Comparison of ENCODE assay signal across 1 cellular context in the genomic region with DNA sequence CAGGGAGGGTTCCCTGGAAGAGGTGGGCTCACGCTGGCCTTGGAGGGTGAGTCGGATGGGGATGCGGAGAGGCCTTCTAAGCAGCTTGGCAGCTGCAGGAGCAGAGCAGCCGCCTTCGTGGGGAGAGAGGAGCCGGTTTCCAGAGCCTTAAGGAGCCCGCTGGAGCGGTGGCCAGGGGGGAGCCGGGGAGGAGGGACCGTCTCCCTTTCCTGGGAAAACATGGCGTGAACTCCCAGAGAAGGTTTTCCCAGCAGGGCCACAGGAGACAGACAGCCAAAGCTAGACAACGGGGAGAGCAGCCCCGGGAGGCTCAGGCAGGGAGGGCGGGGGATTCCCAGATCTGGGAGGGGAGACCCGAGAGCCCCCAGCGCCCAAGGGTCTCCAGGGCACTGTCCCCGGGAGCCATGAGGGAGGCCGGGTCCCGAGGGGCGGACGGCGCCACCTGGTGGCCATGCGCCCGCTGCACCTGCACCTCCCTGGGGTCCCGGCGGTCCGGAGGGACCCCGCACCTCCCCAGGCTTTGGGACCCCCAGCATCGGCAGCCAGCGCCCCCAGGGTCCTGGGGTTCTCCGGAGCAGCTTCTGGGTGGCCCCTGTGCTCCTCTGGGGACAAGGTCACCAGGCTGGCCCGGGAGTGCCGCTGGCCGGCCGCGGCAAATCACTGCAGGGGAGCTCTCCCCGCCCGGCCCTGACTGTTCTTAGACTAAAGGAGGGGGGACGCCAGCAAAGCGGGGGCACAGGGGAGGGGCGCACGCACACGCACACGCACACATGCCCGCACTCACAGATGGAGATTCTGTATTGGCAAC.
TF ChIP-seq lines count a peak whose summit lies in the region.

No MANE protein-coding gene starts in this region.

TF ChIP-seq in K562, 482 proteins besides CTCF, POLR2A, EP300 and RAD21:
- TF ChIP-seq TAF9B (IDR thresholded peaks at IDR 0.05; ENCODE audit: partially characterized antibody): no peak
- 0 out of 4 replicates have a peak, but pooled peaks of 1 of the 2 experiments have one; percentile 24 for TF ChIP-seq HDAC1 (IDR thresholded peaks at IDR 0.05)
- no peak for TF ChIP-seq ZBED1 (IDR thresholded peaks at IDR 0.05)
- TF ChIP-seq CBX8 (IDR thresholded peaks at IDR 0.05; ENCODE audit: borderline replicate concordance, extremely low read depth, low read depth, low read length, poor library complexity, severe bottlenecking): no peak
- 0 out of 4 replicates have a peak, but pooled peaks of 1 of the 2 experiments have one; percentile 16 for TF ChIP-seq RCOR1 (IDR thresholded peaks at IDR 0.05; ENCODE audit: borderline replicate concordance in 1 of 2, low read depth in 2 of 2, low read length in 2 of 2)
- TF ChIP-seq SMC3 (conservative IDR thresholded peaks at IDR 0.05; ENCODE audit: insufficient read depth, low read depth, low read length): peak; percentile 94
- TF ChIP-seq MAZ (CRISPR knock-in tag; conservative IDR thresholded peaks at IDR 0.05 in 1 of 2, IDR thresholded peaks at IDR 0.05 in 1 of 2): peak; percentile 40 to 53; a peak in 3 of 4 replicates
- no peak for TF ChIP-seq ARID1B (IDR thresholded peaks at IDR 0.05)
- TF ChIP-seq ZNF24 (IDR thresholded peaks at IDR 0.05): no peak
- no peak for TF ChIP-seq POU5F1 (IDR thresholded peaks at IDR 0.05; ENCODE audit: borderline replicate concordance, low read depth, low read length, partially characterized antibody)
- 0 out of 2 replicates have a peak, but pooled peaks have one; percentile 32 for TF ChIP-seq MYC (IDR thresholded peaks at IDR 0.05; ENCODE audit: low read depth, low read length)
- no peak for TF ChIP-seq MYC (CRISPR knock-in tag; IDR thresholded peaks at IDR 0.05; ENCODE audit: borderline replicate concordance, low read depth)
- peak; percentile 90 for TF ChIP-seq PHF21A (IDR thresholded peaks at IDR 0.05; ENCODE audit: borderline replicate concordance, low read depth)
- TF ChIP-seq LCOR (CRISPR knock-in tag; IDR thresholded peaks at IDR 0.05): no peak
- TF ChIP-seq, protein P1, sequence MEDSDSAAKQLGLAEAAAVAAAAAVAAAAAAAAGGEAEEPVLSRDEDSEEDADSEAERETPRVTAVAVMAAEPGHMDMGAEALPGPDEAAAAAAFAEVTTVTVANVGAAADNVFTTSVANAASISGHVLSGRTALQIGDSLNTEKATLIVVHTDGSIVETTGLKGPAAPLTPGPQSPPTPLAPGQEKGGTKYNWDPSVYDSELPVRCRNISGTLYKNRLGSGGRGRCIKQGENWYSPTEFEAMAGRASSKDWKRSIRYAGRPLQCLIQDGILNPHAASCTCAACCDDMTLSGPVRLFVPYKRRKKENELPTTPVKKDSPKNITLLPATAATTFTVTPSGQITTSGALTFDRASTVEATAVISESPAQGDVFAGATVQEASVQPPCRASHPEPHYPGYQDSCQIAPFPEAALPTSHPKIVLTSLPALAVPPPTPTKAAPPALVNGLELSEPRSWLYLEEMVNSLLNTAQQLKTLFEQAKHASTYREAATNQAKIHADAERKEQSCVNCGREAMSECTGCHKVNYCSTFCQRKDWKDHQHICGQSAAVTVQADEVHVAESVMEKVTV (CRISPR knock-in tag; IDR thresholded peaks at IDR 0.05): peak; percentile 79
- TF ChIP-seq, protein P2, sequence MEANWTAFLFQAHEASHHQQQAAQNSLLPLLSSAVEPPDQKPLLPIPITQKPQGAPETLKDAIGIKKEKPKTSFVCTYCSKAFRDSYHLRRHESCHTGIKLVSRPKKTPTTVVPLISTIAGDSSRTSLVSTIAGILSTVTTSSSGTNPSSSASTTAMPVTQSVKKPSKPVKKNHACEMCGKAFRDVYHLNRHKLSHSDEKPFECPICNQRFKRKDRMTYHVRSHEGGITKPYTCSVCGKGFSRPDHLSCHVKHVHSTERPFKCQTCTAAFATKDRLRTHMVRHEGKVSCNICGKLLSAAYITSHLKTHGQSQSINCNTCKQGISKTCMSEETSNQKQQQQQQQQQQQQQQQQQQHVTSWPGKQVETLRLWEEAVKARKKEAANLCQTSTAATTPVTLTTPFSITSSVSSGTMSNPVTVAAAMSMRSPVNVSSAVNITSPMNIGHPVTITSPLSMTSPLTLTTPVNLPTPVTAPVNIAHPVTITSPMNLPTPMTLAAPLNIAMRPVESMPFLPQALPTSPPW (CRISPR knock-in tag; IDR thresholded peaks at IDR 0.05): peak; percentile 49; the same call in 1 of the 2 replicates
- TF ChIP-seq ATF7 (IDR thresholded peaks at IDR 0.05): no peak
- TF ChIP-seq CC2D1A (IDR thresholded peaks at IDR 0.05): 0 out of 2 replicates have a peak, but pooled peaks have one; percentile 35
- no peak for TF ChIP-seq HNRNPUL1 (IDR thresholded peaks at IDR 0.05; ENCODE audit: low read length)
- TF ChIP-seq ARID2 (IDR thresholded peaks at IDR 0.05): peak; percentile 79
- peak in 1 of 3 experiments; percentile 45 for TF ChIP-seq YY1 (IDR thresholded peaks at IDR 0.05; ENCODE audit: borderline replicate concordance in 1 of 3, control insufficient read depth in 1 of 3, extremely low read depth in 1 of 3, insufficient read depth in 3 of 3, insufficient read length in 1 of 3, insufficient replicate concordance in 2 of 3, low read depth in 1 of 3, low read length in 2 of 3)
- peak; percentile 85; the same call in 1 of the 2 replicates for TF ChIP-seq STAG1 (CRISPR knock-in tag; IDR thresholded peaks at IDR 0.05; ENCODE audit: borderline replicate concordance)
- TF ChIP-seq, protein P3, sequence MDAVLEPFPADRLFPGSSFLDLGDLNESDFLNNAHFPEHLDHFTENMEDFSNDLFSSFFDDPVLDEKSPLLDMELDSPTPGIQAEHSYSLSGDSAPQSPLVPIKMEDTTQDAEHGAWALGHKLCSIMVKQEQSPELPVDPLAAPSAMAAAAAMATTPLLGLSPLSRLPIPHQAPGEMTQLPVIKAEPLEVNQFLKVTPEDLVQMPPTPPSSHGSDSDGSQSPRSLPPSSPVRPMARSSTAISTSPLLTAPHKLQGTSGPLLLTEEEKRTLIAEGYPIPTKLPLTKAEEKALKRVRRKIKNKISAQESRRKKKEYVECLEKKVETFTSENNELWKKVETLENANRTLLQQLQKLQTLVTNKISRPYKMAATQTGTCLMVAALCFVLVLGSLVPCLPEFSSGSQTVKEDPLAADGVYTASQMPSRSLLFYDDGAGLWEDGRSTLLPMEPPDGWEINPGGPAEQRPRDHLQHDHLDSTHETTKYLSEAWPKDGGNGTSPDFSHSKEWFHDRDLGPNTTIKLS (IDR thresholded peaks at IDR 0.05; ENCODE audit: borderline replicate concordance, low read depth): no peak
- peak; percentile 88; the same call in 1 of the 2 replicates for TF ChIP-seq ZBTB7A (IDR thresholded peaks at IDR 0.05; ENCODE audit: borderline replicate concordance, control insufficient read depth, low read depth, low read length)
- no peak for TF ChIP-seq SREBF2 (CRISPR knock-in tag; IDR thresholded peaks at IDR 0.05)
- TF ChIP-seq ZNF436 (CRISPR knock-in tag; IDR thresholded peaks at IDR 0.05): no peak
- TF ChIP-seq KDM1A (IDR thresholded peaks at IDR 0.05): peak; percentile 86 to 89; a peak in 3 of 4 replicates
- TF ChIP-seq NONO (IDR thresholded peaks at IDR 0.05; ENCODE audit: low read depth in 2 of 2, low read length in 1 of 2): 0 out of 4 replicates have a peak, but pooled peaks of 1 of the 2 experiments have one; percentile 23
